Comparison of ENCODE assay signal across 1 cellular context in the genomic region with DNA sequence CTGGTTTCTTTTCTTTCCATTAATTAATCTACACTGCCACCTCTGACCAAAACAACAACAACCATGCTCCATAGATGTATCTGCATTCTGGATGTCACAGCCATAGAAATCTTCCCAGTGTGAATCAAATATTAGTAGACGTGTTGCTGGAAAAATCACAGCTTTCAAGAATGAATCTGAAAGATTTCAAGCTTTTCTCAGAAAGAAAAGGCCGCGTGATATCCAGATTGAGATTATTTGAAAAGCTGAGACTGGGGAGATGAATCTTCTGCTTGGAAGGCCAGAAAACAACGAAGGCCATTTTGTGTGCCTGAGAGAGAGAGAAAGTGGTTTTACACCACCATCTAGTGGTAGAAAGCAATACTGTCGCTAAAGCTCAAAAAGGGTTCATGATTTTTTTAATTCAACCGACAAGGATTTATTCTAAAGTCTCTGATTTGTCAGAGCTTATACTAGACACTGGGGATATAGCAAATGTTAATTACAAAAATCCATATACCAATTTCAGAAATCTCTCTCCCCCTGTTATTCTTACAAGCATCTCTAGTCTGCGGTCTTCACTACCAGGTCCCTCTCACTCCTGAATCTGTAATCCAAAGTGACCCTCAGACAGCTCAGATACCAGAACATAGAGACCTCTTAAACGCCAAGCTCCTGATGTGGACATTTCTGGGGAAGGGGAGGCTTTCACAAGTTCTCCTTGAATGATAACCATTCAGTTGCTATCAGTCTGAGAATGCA.
TF ChIP-seq lines count a peak whose summit lies in the region.

No MANE protein-coding gene starts in this region.

TF ChIP-seq in GM23338, 12 proteins besides CTCF, POLR2A, EP300 and RAD21 (continued from another document):
- TF ChIP-seq, protein P1, sequence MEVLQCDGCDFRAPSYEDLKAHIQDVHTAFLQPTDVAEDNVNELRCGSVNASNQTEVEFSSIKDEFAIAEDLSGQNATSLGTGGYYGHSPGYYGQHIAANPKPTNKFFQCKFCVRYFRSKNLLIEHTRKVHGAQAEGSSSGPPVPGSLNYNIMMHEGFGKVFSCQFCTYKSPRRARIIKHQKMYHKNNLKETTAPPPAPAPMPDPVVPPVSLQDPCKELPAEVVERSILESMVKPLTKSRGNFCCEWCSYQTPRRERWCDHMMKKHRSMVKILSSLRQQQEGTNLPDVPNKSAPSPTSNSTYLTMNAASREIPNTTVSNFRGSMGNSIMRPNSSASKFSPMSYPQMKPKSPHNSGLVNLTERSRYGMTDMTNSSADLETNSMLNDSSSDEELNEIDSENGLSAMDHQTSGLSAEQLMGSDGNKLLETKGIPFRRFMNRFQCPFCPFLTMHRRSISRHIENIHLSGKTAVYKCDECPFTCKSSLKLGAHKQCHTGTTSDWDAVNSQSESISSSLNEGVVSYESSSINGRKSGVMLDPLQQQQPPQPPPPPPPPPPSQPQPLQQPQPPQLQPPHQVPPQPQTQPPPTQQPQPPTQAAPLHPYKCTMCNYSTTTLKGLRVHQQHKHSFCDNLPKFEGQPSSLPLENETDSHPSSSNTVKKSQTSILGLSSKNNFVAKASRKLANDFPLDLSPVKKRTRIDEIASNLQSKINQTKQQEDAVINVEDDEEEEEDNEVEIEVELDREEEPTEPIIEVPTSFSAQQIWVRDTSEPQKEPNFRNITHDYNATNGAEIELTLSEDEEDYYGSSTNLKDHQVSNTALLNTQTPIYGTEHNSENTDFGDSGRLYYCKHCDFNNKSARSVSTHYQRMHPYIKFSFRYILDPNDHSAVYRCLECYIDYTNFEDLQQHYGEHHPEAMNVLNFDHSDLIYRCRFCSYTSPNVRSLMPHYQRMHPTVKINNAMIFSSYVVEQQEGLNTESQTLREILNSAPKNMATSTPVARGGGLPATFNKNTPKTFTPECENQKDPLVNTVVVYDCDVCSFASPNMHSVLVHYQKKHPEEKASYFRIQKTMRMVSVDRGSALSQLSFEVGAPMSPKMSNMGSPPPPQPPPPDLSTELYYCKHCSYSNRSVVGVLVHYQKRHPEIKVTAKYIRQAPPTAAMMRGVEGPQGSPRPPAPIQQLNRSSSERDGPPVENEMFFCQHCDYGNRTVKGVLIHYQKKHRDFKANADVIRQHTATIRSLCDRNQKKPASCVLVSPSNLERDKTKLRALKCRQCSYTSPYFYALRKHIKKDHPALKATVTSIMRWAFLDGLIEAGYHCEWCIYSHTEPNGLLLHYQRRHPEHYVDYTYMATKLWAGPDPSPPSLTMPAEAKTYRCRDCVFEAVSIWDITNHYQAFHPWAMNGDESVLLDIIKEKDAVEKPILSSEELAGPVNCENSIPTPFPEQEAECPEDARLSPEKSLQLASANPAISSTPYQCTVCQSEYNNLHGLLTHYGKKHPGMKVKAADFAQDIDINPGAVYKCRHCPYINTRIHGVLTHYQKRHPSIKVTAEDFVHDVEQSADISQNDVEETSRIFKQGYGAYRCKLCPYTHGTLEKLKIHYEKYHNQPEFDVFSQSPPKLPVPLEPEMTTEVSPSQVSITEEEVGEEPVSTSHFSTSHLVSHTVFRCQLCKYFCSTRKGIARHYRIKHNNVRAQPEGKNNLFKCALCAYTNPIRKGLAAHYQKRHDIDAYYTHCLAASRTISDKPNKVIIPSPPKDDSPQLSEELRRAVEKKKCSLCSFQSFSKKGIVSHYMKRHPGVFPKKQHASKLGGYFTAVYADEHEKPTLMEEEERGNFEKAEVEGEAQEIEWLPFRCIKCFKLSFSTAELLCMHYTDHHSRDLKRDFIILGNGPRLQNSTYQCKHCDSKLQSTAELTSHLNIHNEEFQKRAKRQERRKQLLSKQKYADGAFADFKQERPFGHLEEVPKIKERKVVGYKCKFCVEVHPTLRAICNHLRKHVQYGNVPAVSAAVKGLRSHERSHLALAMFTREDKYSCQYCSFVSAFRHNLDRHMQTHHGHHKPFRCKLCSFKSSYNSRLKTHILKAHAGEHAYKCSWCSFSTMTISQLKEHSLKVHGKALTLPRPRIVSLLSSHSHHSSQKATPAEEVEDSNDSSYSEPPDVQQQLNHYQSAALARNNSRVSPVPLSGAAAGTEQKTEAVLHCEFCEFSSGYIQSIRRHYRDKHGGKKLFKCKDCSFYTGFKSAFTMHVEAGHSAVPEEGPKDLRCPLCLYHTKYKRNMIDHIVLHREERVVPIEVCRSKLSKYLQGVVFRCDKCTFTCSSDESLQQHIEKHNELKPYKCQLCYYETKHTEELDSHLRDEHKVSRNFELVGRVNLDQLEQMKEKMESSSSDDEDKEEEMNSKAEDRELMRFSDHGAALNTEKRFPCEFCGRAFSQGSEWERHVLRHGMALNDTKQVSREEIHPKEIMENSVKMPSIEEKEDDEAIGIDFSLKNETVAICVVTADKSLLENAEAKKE (CRISPR knock-in tag; IDR thresholded peaks at IDR 0.05): no peak
- no peak for TF ChIP-seq STAT1 (IDR thresholded peaks at IDR 0.05; ENCODE audit: unreplicated experiment)
- no peak for TF ChIP-seq ZNF331 (CRISPR knock-in tag; IDR thresholded peaks at IDR 0.05; ENCODE audit: low read depth)
- no peak for TF ChIP-seq CREB1 (CRISPR knock-in tag; IDR thresholded peaks at IDR 0.05; ENCODE audit: low read depth)
